In the genomic region with DNA sequence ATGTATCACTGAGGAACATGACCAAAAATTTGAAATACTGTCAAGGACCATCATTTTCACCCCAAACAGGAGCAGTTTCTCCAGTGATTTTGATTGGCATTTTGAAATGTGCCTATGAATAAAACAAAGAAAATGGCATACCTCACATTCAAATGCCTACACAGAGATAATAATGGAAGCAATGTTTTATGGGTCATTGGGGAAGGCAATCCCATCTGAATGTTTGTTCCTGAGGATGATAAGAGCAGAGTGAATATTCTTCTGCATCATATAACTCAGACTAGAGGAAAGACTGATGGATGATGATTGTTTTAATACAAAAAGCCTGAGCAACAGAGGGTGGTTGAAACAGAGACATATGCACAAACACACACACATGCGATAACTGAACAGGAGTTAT, we compare ENCODE assay signal across 19 cellular contexts.
A peak's percentile ranks its signal among the peaks of the same experiment; 100 is the strongest.
DNase-seq lines count a peak whose midpoint lies in the region; ATAC-seq, FAIRE-seq and TF ChIP-seq lines count a peak whose summit lies in the region.
"Had no signal": no experiment of that assay in that cellular context is flagged by ENCODE, and none has a peak within 500 bp of the region (broad histone marks: within the 10 kb centered on the region; RNA-seq: fewer than 3 reads in every experiment).

No MANE protein-coding gene starts in this region.

- POLR2A ChIA-PET in HEK293 (lab: Yijun Ruan, JAX) = no interaction called here
- POLR2A ChIA-PET in Panc1 (lab: Charles Lee) = no interaction called here
- POLR2A ChIA-PET in endothelial cell of umbilical vein (lab: Charles Lee) = no interaction called here

- no peaks in the 10 kb centered on the region for H3K9me1 ChIP-seq in endothelial cell of umbilical vein (replicated peaks; ENCODE audit: control insufficient read depth, extremely low read depth, insufficient read depth, low read length)

- H3K4me2 ChIP-seq in endothelial cell of umbilical vein (ENCODE audit: insufficient read depth, low read length) = no peak overlapping the region
- no peak overlapping the region for H3K4me2 ChIP-seq in smooth muscle cell
- H3K4me2 ChIP-seq: A549, BLaER1 had no signal

- no peak for ATAC-seq in Panc1
- ATAC-seq in HG02759 (IDR thresholded peaks at IDR 0.05; ENCODE audit: unreplicated experiment) = no peak
- no peak for ATAC-seq in GM18868 (IDR thresholded peaks at IDR 0.05; ENCODE audit: unreplicated experiment)
- no peak for ATAC-seq in activated T-cell treated with anti-CD3 and anti-CD28 coated beads, Interleukin-2, amount 50 U/mL, for 4 hours
- ATAC-seq: A549, HCT116, K562 had no signal

- no peaks in the 10 kb centered on the region for H4K20me1 ChIP-seq in endothelial cell of umbilical vein (replicated peaks; ENCODE audit: control insufficient read depth, extremely low read depth, insufficient read depth, low read length)
- no peaks in the 10 kb centered on the region for H4K20me1 ChIP-seq in smooth muscle cell (ENCODE audit: low read depth)
- H4K20me1 ChIP-seq: BLaER1 had no signal

- FAIRE-seq in endothelial cell of umbilical vein (lab: Jason Lieb, UNC) = no peak
- FAIRE-seq in GM19239 (lab: Jason Lieb, UNC) = no peak
- FAIRE-seq: A549, GM12891, K562 had no signal

- TF ChIP-seq CTCF in HEK293 (tag by site-specific recombination; IDR thresholded peaks at IDR 0.05) = no peak
- no peak for TF ChIP-seq CTCF in Panc1 (IDR thresholded peaks at IDR 0.05)
- no peak for TF ChIP-seq CTCF in endothelial cell of umbilical vein (IDR thresholded peaks at IDR 0.05; ENCODE audit: extremely low read depth in 1 of 2, insufficient read depth in 1 of 2, low read depth in 1 of 2, low read length in 2 of 2)
- TF ChIP-seq CTCF in smooth muscle cell (IDR thresholded peaks at IDR 0.05; ENCODE audit: borderline replicate concordance, insufficient read depth, poor library complexity, severe bottlenecking) = no peak

- no peaks in the 10 kb centered on the region for H3K36me3 ChIP-seq in HEK293 (ENCODE audit: control insufficient read depth in 2 of 2, insufficient read depth in 1 of 2, low read length in 2 of 2)
- no peaks in the 10 kb centered on the region for H3K36me3 ChIP-seq in Panc1 (ENCODE audit: control insufficient read depth, insufficient read depth, low read length)
- H3K36me3 ChIP-seq in endothelial cell of umbilical vein (ENCODE audit: control insufficient read depth in 2 of 2, extremely low read depth in 1 of 2, insufficient read depth in 2 of 2, low read length in 2 of 2) = no peaks in the 10 kb centered on the region
- H3K36me3 ChIP-seq in smooth muscle cell (ENCODE audit: low read depth) = no peaks in the 10 kb centered on the region
- H3K36me3 ChIP-seq: BLaER1 had no signal

- dilution Hi-C loops in endothelial cell of umbilical vein (cut with MboI; ENCODE audit: extremely low pct_ligation_motif_present, low sequenced_read_pairs) = no loop called here

- peaks cover 13% of the 10 kb centered on the region for H3K9me3 Mint-ChIP-seq in activated T-cell treated with anti-CD3 and anti-CD28 coated beads, Interleukin-2, amount 50 U/mL, for 4 hours

- no peak overlapping the region for H3K27ac ChIP-seq in HEK293 (ENCODE audit: extremely low read depth, low read depth, low read length)
- H3K27ac ChIP-seq in Panc1 (ENCODE audit: low read length) = peak overlapping the region; percentile 29; the same call in 1 of the 2 replicates
- no peak overlapping the region for H3K27ac ChIP-seq in endothelial cell of umbilical vein (ENCODE audit: insufficient read depth, low read depth, low read length)
- H3K27ac ChIP-seq in smooth muscle cell (ENCODE audit: low read depth) = no peak overlapping the region
- H3K27ac ChIP-seq: A549, BLaER1 had no signal

- no peak overlapping the region for H3K4me3 ChIP-seq in HEK293 (ENCODE audit: low read depth, low read length)
- H3K4me3 ChIP-seq in Panc1 (ENCODE audit: low read depth in 2 of 2, low read length in 2 of 2) = no peak overlapping the region
- no peak overlapping the region for H3K4me3 ChIP-seq in endothelial cell of umbilical vein (replicated peaks in 1 of 3; ENCODE audit: insufficient read depth in 1 of 3, low read depth in 1 of 3, low read length in 3 of 3)
- H3K4me3 ChIP-seq in smooth muscle cell = no peak overlapping the region
- H3K4me3 ChIP-seq: A549, BLaER1, K562 had no signal

- intact Hi-C loops in Panc1 (cut with micrococcal nuclease; ENCODE audit: unreplicated experiment) = no loop called here
- intact Hi-C loops in endothelial cell of umbilical vein (cut with micrococcal nuclease) = no loop called here

- no peaks in the 10 kb centered on the region for H3K4me1 Mint-ChIP-seq in activated T-cell treated with anti-CD3 and anti-CD28 coated beads, Interleukin-2, amount 50 U/mL, for 4 hours (ENCODE audit: low read depth)

- 96% methylated on average over 1 of the region's 1 CpG for WGBS in smooth muscle cell (ENCODE audit: low lambda C conversion rate)

- H2AFZ ChIP-seq in endothelial cell of umbilical vein (ENCODE audit: low read depth, low read length) (peak overlapping the region; percentile 34), smooth muscle cell (ENCODE audit: low read depth) (peak overlapping the region; percentile 31)

- no peaks in the 10 kb centered on the region for H3K4me1 ChIP-seq in HEK293 (ENCODE audit: control insufficient read depth, insufficient read depth, low read length)
- no peaks in the 10 kb centered on the region for H3K4me1 ChIP-seq in Panc1 (ENCODE audit: control insufficient read depth, insufficient read depth, low read length)
- H3K4me1 ChIP-seq in endothelial cell of umbilical vein (ENCODE audit: control insufficient read depth, extremely low read depth, insufficient read depth, low read length) = peaks cover 4% of the 10 kb centered on the region
- no peaks in the 10 kb centered on the region for H3K4me1 ChIP-seq in smooth muscle cell (ENCODE audit: low read depth)
- H3K4me1 ChIP-seq: A549, BLaER1 had no signal

- no peaks in the 10 kb centered on the region for H3K27me3 ChIP-seq in Panc1 (ENCODE audit: control insufficient read depth, insufficient read depth, low read length)
- no peaks in the 10 kb centered on the region for H3K27me3 ChIP-seq in endothelial cell of umbilical vein (ENCODE audit: control insufficient read depth in 2 of 2, insufficient read depth in 2 of 2, low read length in 2 of 2)
- no peaks in the 10 kb centered on the region for H3K27me3 ChIP-seq in smooth muscle cell (ENCODE audit: low read depth)
- H3K27me3 ChIP-seq: BLaER1 had no signal

- H3K36me3 Mint-ChIP-seq in activated T-cell treated with anti-CD3 and anti-CD28 coated beads, Interleukin-2, amount 50 U/mL, for 4 hours (ENCODE audit: insufficient read depth) = no peaks in the 10 kb centered on the region

- no peak for DNase-seq in Panc1 (ENCODE audit: low read depth, low spot score)
- no peak for DNase-seq in endothelial cell of umbilical vein (ENCODE audit: low read depth, low spot score)
- DNase-seq in smooth muscle cell (lab: John Stamatoyannopoulos, UW; ENCODE audit: unreplicated experiment) = no peak
- no peak for DNase-seq in GM19239 (ENCODE audit: insufficient read length, low spot score)
- no peak for DNase-seq in activated T-cell treated with anti-CD3 and anti-CD28 coated beads, Interleukin-2, amount 50 U/mL, for 4 hours
- DNase-seq: AML-193, Calu3, DMS153, DMS79 treated with DMSO at 0.1 percent for 48 hours, EL, Kasumi-1 had no signal

- H3K4me3 Mint-ChIP-seq in activated T-cell treated with anti-CD3 and anti-CD28 coated beads, Interleukin-2, amount 50 U/mL, for 4 hours = no peak overlapping the region

- no TSS peak for BruUV-seq in Panc1 (replicated peaks; lab: Mats Ljungman, UMichigan)
- no TSS peak for BruUV-seq in endothelial cell of umbilical vein (replicated peaks; lab: Mats Ljungman, UMichigan)

- no peaks in the 10 kb centered on the region for H3K79me2 ChIP-seq in endothelial cell of umbilical vein (ENCODE audit: control insufficient read depth, insufficient read depth, low read length)
- H3K79me2 ChIP-seq in smooth muscle cell (ENCODE audit: low read depth) = no peaks in the 10 kb centered on the region

- no peak for TF ChIP-seq POLR2A in endothelial cell of umbilical vein (IDR thresholded peaks at IDR 0.05; ENCODE audit: low read depth, low read length)

- CTCF ChIA-PET in HEK293 (lab: Yijun Ruan, JAX) (no interaction called here), Panc1 (lab: Charles Lee) (no interaction called here), endothelial cell of umbilical vein (lab: Charles Lee) (no interaction called here)

- in situ Hi-C loops in Panc1 (cut with HindIII; ENCODE audit: low pct_unique_long_range_greater_than_20kb, low sequenced_read_pairs) = no loop called here

- no peaks in the 10 kb centered on the region for H3K27me3 Mint-ChIP-seq in activated T-cell treated with anti-CD3 and anti-CD28 coated beads, Interleukin-2, amount 50 U/mL, for 4 hours (ENCODE audit: low read depth)

- H3F3A ChIP-seq in smooth muscle cell (ENCODE audit: low read depth) = no peaks in the 10 kb centered on the region

- no peaks in the 10 kb centered on the region for H3K9me3 ChIP-seq in HEK293 (ENCODE audit: control insufficient read depth, insufficient read depth, low read depth, low read length)
- H3K9me3 ChIP-seq in Panc1 (ENCODE audit: control insufficient read depth, insufficient read depth, low read depth, low read length) = no peaks in the 10 kb centered on the region
- no peaks in the 10 kb centered on the region for H3K9me3 ChIP-seq in endothelial cell of umbilical vein (replicated peaks; ENCODE audit: control insufficient read depth, insufficient read depth, low read length)
- no peaks in the 10 kb centered on the region for H3K9me3 ChIP-seq in smooth muscle cell (replicated peaks; ENCODE audit: low read depth)
- H3K9me3 ChIP-seq: A549 had no signal

- H3K9ac ChIP-seq in endothelial cell of umbilical vein (replicated peaks; ENCODE audit: extremely low read depth, insufficient read depth, low read length) = no peak overlapping the region
- H3K9ac ChIP-seq in smooth muscle cell (ENCODE audit: low read depth) = no peak overlapping the region
- H3K9ac ChIP-seq: BLaER1 had no signal

TF ChIP-seq in HEK293, 187 proteins besides CTCF, POLR2A, EP300 and RAD21 (continues in another document):
- TF ChIP-seq ZNF544 (tag by site-specific recombination; IDR thresholded peaks at IDR 0.05) (no peak), ZNF175 (tag by site-specific recombination; IDR thresholded peaks at IDR 0.05) (no peak)

TF ChIP-seq in endothelial cell of umbilical vein, 7 proteins besides CTCF, POLR2A, EP300 and RAD21 (continues in another document):
- TF ChIP-seq MYC (IDR thresholded peaks at IDR 0.05; ENCODE audit: low read depth, low read length) (no peak), JUN (IDR thresholded peaks at IDR 0.05; ENCODE audit: borderline replicate concordance, insufficient read depth, insufficient read length, low read depth) (no peak), POLR2AphosphoS5 (IDR thresholded peaks at IDR 0.05; ENCODE audit: insufficient read depth, low read depth, low read length) (no peak), GATA2 (IDR thresholded peaks at IDR 0.05; ENCODE audit: insufficient read depth, insufficient read length, low read depth, low read length) (no peak), EZH2 (IDR thresholded peaks at IDR 0.05; ENCODE audit: borderline replicate concordance, low read depth, low read length, severe bottlenecking) (no peak)
- TF ChIP-seq, protein P1, sequence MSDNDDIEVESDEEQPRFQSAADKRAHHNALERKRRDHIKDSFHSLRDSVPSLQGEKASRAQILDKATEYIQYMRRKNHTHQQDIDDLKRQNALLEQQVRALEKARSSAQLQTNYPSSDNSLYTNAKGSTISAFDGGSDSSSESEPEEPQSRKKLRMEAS (IDR thresholded peaks at IDR 0.05; ENCODE audit: insufficient read depth, insufficient read length) = no peak
